In the genomic region with DNA sequence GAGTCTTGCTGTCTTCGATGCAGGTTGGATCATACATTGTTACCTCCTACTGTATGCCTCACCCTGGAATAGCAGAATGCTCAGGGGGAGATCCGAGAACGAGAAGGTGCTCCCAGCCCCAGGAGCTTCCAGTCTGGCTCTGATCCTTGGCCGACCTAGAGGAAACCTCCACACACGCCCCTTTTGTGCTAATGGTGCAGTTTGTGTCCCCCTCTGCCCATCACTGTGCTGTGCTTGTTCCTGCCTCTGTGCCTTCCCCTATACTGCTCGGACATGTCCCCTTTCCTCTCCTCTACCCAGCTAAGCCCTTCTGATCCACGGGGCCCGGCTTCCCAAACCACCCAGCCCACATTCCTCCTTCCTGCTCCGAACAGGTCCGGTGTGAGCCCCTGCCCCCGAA, we compare ENCODE assay signal across 21 cellular contexts. TPM values are rescaled to one million over a fixed set of nuclear protein-coding genes. Genes with fewer than 3 reads are reported as not detected.
A peak's percentile ranks its signal among the peaks of the same experiment; 100 is the strongest.
DNase-seq lines count a peak whose midpoint lies in the region; TF ChIP-seq lines count a peak whose summit lies in the region.
"Had no signal": no experiment of that assay in that cellular context is flagged by ENCODE, and none has a peak within 500 bp of the region (broad histone marks: within the 10 kb centered on the region; RNA-seq: fewer than 3 reads in every experiment).

No MANE protein-coding gene starts in this region.

- peak overlapping the region; percentile 87 for H3K4me2 ChIP-seq in BLaER1

- no peak overlapping the region for H3K9ac ChIP-seq in BLaER1

- no peaks in the 10 kb centered on the region for H3K9me3 Mint-ChIP-seq in CD4-positive, alpha-beta memory T cell
- H3K9me3 Mint-ChIP-seq in chondrocyte (ENCODE audit: low read depth), result no peaks in the 10 kb centered on the region
- H3K9me3 Mint-ChIP-seq in neural crest cell, result no peaks in the 10 kb centered on the region
- no peaks in the 10 kb centered on the region for H3K9me3 Mint-ChIP-seq in activated T-helper 1 cell treated with anti-CD3 and anti-CD28 coated beads, Interleukin-12 subunit alpha, Interleukin-12 subunit beta, Interleukin-2, Interleukin-4 antibody, amounts not matched to agents 30 ng/mL and 10 ng/mL and 1 ng/mL, durations not matched to agents 14 hours and 24 hours and 36 hours
- H3K9me3 Mint-ChIP-seq: CD8-positive, alpha-beta memory T cell had no signal

- H3K4me3 ChIP-seq in BLaER1, result no peak overlapping the region
- no peak overlapping the region for H3K4me3 ChIP-seq in CD4-positive, alpha-beta memory T cell (ENCODE audit: low read length in 2 of 2)
- H3K4me3 ChIP-seq: MG63, ovary, right atrium auricular region, SJCRH30, thoracic aorta, vagina had no signal

- POLR2A ChIA-PET in CD4-positive, alpha-beta memory T cell (lab: Charles Lee; ENCODE audit: partially characterized antibody), result no interaction called here
- POLR2A ChIA-PET in GM10248 (lab: Yijun Ruan, JAX), result no interaction called here

- DNase-seq in CD4-positive, alpha-beta memory T cell, result no peak
- peak; percentile 59 for DNase-seq in chondrocyte (ENCODE audit: low spot score)
- no peak for DNase-seq in neural crest cell (ENCODE audit: low read depth, low spot score)
- DNase-seq in activated T-helper 1 cell treated with anti-CD3 and anti-CD28 coated beads, Interleukin-12 subunit alpha, Interleukin-12 subunit beta, Interleukin-2, Interleukin-4 antibody, amounts not matched to agents 30 ng/mL and 10 ng/mL and 1 ng/mL, durations not matched to agents 14 hours and 24 hours and 36 hours (ENCODE audit: low spot score), result no peak
- DNase-seq in Kasumi-1 (lab: John Stamatoyannopoulos, UW), result no peak
- no peak for DNase-seq in GM10248 (ENCODE audit: extremely low spot score)
- DNase-seq: activated CD4-positive, alpha-beta T cell treated with anti-CD3 and anti-CD28 coated beads for 36 hours; CD8-positive, alpha-beta memory T cell; MG63; NCI-H1436; NK-92 treated with Interleukin-12 subunit alpha and Interleukin-12 subunit beta, amount 100 ng/mL, for 24 hours; stimulated activated CD4-positive, alpha-beta T cell treated with anti-CD3 and anti-CD28 coated beads, Interleukin-4, amount 100 ng/mL, for 1 hour; stimulated activated naive CD4-positive, alpha-beta T cell treated with Interleukin-2 at 50 U/mL for 16 hours had no signal

- peaks cover 36% of the 10 kb centered on the region for H3K36me3 ChIP-seq in BLaER1
- H3K36me3 ChIP-seq in CD4-positive, alpha-beta memory T cell (ENCODE audit: insufficient read depth, low read length), result peaks cover 11% of the 10 kb centered on the region
- H3K36me3 ChIP-seq: MG63, ovary, right atrium auricular region, SJCRH30, thoracic aorta, vagina had no signal

- peaks cover 67% of the 10 kb centered on the region for H3K4me1 ChIP-seq in BLaER1
- H3K4me1 ChIP-seq in CD4-positive, alpha-beta memory T cell (ENCODE audit: insufficient read depth, low read length), result peaks cover 10% of the 10 kb centered on the region
- H3K4me1 ChIP-seq: SJCRH30 had no signal

- peak overlapping the region; percentile 35; the same call in 1 of the 2 replicates for H3K27ac ChIP-seq in BLaER1
- H3K27ac ChIP-seq in CD4-positive, alpha-beta memory T cell (ENCODE audit: low read depth, low read length), result no peak overlapping the region
- H3K27ac ChIP-seq: right atrium auricular region, SJCRH30, vagina had no signal

- peaks cover 32% of the 10 kb centered on the region; the same call in 1 of the 2 replicates for H4K20me1 ChIP-seq in BLaER1

- H3K36me3 Mint-ChIP-seq in CD4-positive, alpha-beta memory T cell, result peaks cover 20 to 36% of the 10 kb centered on the region in 2 donors
- H3K36me3 Mint-ChIP-seq in chondrocyte (ENCODE audit: low read depth) (peaks cover 3% of the 10 kb centered on the region), neural crest cell (ENCODE audit: low read depth) (peaks cover 5% of the 10 kb centered on the region)
- H3K36me3 Mint-ChIP-seq in activated T-helper 1 cell treated with anti-CD3 and anti-CD28 coated beads, Interleukin-12 subunit alpha, Interleukin-12 subunit beta, Interleukin-2, Interleukin-4 antibody, amounts not matched to agents 30 ng/mL and 10 ng/mL and 1 ng/mL, durations not matched to agents 14 hours and 24 hours and 36 hours (ENCODE audit: low read depth), result peaks cover 28% of the 10 kb centered on the region

- CTCF ChIA-PET in CD4-positive, alpha-beta memory T cell (lab: Charles Lee; ENCODE audit: partially characterized antibody), result no interaction called here
- CTCF ChIA-PET in GM10248 (lab: Yijun Ruan, JAX), result interaction anchor here (0.7 to 1.5 kb wide), 3 partner anchors 10 to 126 kb away, joined by 3 to 7 read pairs (median 3); no protein-coding TSS in a partner anchor

- H3K27ac Mint-ChIP-seq in CD4-positive, alpha-beta memory T cell, result peak overlapping the region in 5 of 7 donors; percentile 23 to 74 (median 48)
- no peak overlapping the region for H3K27ac Mint-ChIP-seq in chondrocyte (ENCODE audit: unreplicated experiment)
- peak overlapping the region; percentile 17 for H3K27ac Mint-ChIP-seq in neural crest cell (ENCODE audit: unreplicated experiment)
- H3K27ac Mint-ChIP-seq in activated T-helper 1 cell treated with anti-CD3 and anti-CD28 coated beads, Interleukin-12 subunit alpha, Interleukin-12 subunit beta, Interleukin-2, Interleukin-4 antibody, amounts not matched to agents 30 ng/mL and 10 ng/mL and 1 ng/mL, durations not matched to agents 14 hours and 24 hours and 36 hours, result no peak overlapping the region
- H3K27ac Mint-ChIP-seq: activated CD4-positive, alpha-beta T cell treated with anti-CD3 and anti-CD28 coated beads for 36 hours had no signal

- H3K9me3 ChIP-seq in BLaER1, result no peaks in the 10 kb centered on the region
- H3K9me3 ChIP-seq in CD4-positive, alpha-beta memory T cell (ENCODE audit: control insufficient read depth in 1 of 2, low read length in 2 of 2), result no peaks in the 10 kb centered on the region
- H3K9me3 ChIP-seq: MG63, ovary, right atrium auricular region, SJCRH30, thoracic aorta, vagina had no signal

- H3K27me3 ChIP-seq in BLaER1, result no peaks in the 10 kb centered on the region
- no peaks in the 10 kb centered on the region for H3K27me3 ChIP-seq in CD4-positive, alpha-beta memory T cell (ENCODE audit: insufficient read depth, low read length)
- H3K27me3 ChIP-seq: MG63, ovary, right atrium auricular region, SJCRH30, vagina had no signal

- no peaks in the 10 kb centered on the region for H3K27me3 Mint-ChIP-seq in CD4-positive, alpha-beta memory T cell
- H3K27me3 Mint-ChIP-seq in chondrocyte (ENCODE audit: low read depth) (no peaks in the 10 kb centered on the region), neural crest cell (ENCODE audit: low read depth) (no peaks in the 10 kb centered on the region)
- peaks cover 1% of the 10 kb centered on the region for H3K27me3 Mint-ChIP-seq in activated T-helper 1 cell treated with anti-CD3 and anti-CD28 coated beads, Interleukin-12 subunit alpha, Interleukin-12 subunit beta, Interleukin-2, Interleukin-4 antibody, amounts not matched to agents 30 ng/mL and 10 ng/mL and 1 ng/mL, durations not matched to agents 14 hours and 24 hours and 36 hours (ENCODE audit: insufficient read depth)
- H3K27me3 Mint-ChIP-seq: activated CD4-positive, alpha-beta T cell treated with anti-CD3 and anti-CD28 coated beads for 36 hours; CD8-positive, alpha-beta memory T cell had no signal

- intact Hi-C loops in CD4-positive, alpha-beta memory T cell (cut with micrococcal nuclease), result no loop called here
- intact Hi-C loops in activated T-helper 1 cell treated with anti-CD3 and anti-CD28 coated beads, Interleukin-12 subunit alpha, Interleukin-12 subunit beta, Interleukin-2, Interleukin-4 antibody, amounts not matched to agents 30 ng/mL and 10 ng/mL and 1 ng/mL, durations not matched to agents 14 hours and 24 hours and 36 hours (cut with micrococcal nuclease), result no loop called here

- peaks cover 13 to 14% (median 13%) of the 10 kb centered on the region in 4 donors for H3K4me1 Mint-ChIP-seq in CD4-positive, alpha-beta memory T cell
- peaks cover 5% of the 10 kb centered on the region for H3K4me1 Mint-ChIP-seq in chondrocyte (ENCODE audit: low read depth)
- peaks cover 52% of the 10 kb centered on the region for H3K4me1 Mint-ChIP-seq in neural crest cell
- H3K4me1 Mint-ChIP-seq in activated T-helper 1 cell treated with anti-CD3 and anti-CD28 coated beads, Interleukin-12 subunit alpha, Interleukin-12 subunit beta, Interleukin-2, Interleukin-4 antibody, amounts not matched to agents 30 ng/mL and 10 ng/mL and 1 ng/mL, durations not matched to agents 14 hours and 24 hours and 36 hours (ENCODE audit: low read depth), result peaks cover 14% of the 10 kb centered on the region

- H3K4me3 Mint-ChIP-seq in CD4-positive, alpha-beta memory T cell, result peak overlapping the region in 1 of 8 donors; percentile 27
- H3K4me3 Mint-ChIP-seq in chondrocyte (ENCODE audit: unreplicated experiment) (no peak overlapping the region), neural crest cell (no peak overlapping the region)
- no peak overlapping the region for H3K4me3 Mint-ChIP-seq in activated T-helper 1 cell treated with anti-CD3 and anti-CD28 coated beads, Interleukin-12 subunit alpha, Interleukin-12 subunit beta, Interleukin-2, Interleukin-4 antibody, amounts not matched to agents 30 ng/mL and 10 ng/mL and 1 ng/mL, durations not matched to agents 14 hours and 24 hours and 36 hours
- H3K4me3 Mint-ChIP-seq: activated CD4-positive, alpha-beta T cell treated with anti-CD3 and anti-CD28 coated beads for 36 hours; CD8-positive, alpha-beta memory T cell had no signal

- TF ChIP-seq CTCF in chondrocyte (IDR thresholded peaks at IDR 0.05) (no peak), neural crest cell (conservative IDR thresholded peaks at IDR 0.05) (no peak), GM10248 (IDR thresholded peaks at IDR 0.05; ENCODE audit: control extremely low read depth, extremely low read depth, low read depth, missing control alignments) (no peak)

RNA-seq across cellular contexts. Expression of gene ZNF775, which starts 32.5 kb away (rescaled TPM):
- 1 to 10 TPM; 4.3 to 5.5 TPM for total RNA-seq in CD4-positive, alpha-beta memory T cell
- polyA plus RNA-seq in CD4-positive, alpha-beta memory T cell, result 1 to 10 TPM in 1 of 2 donors, under 1 TPM in 1; 0.67 to 7.6 TPM
- total RNA-seq in chondrocyte (4.3 to 6.5 TPM (median 6.0 TPM) in 3 replicates), neural crest cell (13.3 and 16.5 TPM in 2 replicates)
- total RNA-seq in activated T-helper 1 cell treated with anti-CD3 and anti-CD28 coated beads, Interleukin-12 subunit alpha, Interleukin-12 subunit beta, Interleukin-2, Interleukin-4 antibody, amounts not matched to agents 30 ng/mL and 10 ng/mL and 1 ng/mL, durations not matched to agents 14 hours and 24 hours and 36 hours, result 3.9 and 4.5 TPM in 2 replicates

RNA-seq across cellular contexts. Expression of gene GIMAP8, which starts 38.8 kb away (rescaled TPM):
- 10 to 100 TPM; 59.0 to 62.5 TPM for total RNA-seq in CD4-positive, alpha-beta memory T cell
- 10 to 100 TPM in 1 of 2 donors, 1 to 10 TPM in 1; 9.8 to 39.9 TPM for polyA plus RNA-seq in CD4-positive, alpha-beta memory T cell
- total RNA-seq in chondrocyte (not detected in 3 replicates), neural crest cell (not detected in 2 replicates)
- 9.2 and 9.4 TPM in 2 replicates for total RNA-seq in activated T-helper 1 cell treated with anti-CD3 and anti-CD28 coated beads, Interleukin-12 subunit alpha, Interleukin-12 subunit beta, Interleukin-2, Interleukin-4 antibody, amounts not matched to agents 30 ng/mL and 10 ng/mL and 1 ng/mL, durations not matched to agents 14 hours and 24 hours and 36 hours
- total RNA-seq: epithelial cell of proximal tubule, NCI-H460, SJCRH30 had no signal

RNA-seq across cellular contexts. Expression of gene REPIN1, which starts 43.0 kb away (rescaled TPM):
- 10 to 100 TPM; 72.0 to 78.5 TPM for total RNA-seq in CD4-positive, alpha-beta memory T cell
- polyA plus RNA-seq in CD4-positive, alpha-beta memory T cell, result 10 to 100 TPM; 29.4 to 62.1 TPM
- total RNA-seq in chondrocyte (59.5 to 65.8 TPM (median 63.4 TPM) in 3 replicates), neural crest cell (212 and 224 TPM in 2 replicates)
- total RNA-seq in activated T-helper 1 cell treated with anti-CD3 and anti-CD28 coated beads, Interleukin-12 subunit alpha, Interleukin-12 subunit beta, Interleukin-2, Interleukin-4 antibody, amounts not matched to agents 30 ng/mL and 10 ng/mL and 1 ng/mL, durations not matched to agents 14 hours and 24 hours and 36 hours, result 67.2 and 67.4 TPM in 2 replicates

Comparison
In these comparisons a context has a peak if more than half of its experiments do, and no peak if none do; other contexts are left out.
1. H3K27ac Mint-ChIP-seq: peak in CD4-positive, alpha-beta memory T cell (5 of 7) and neural crest cell (single experiment); none in chondrocyte (single experiment) and activated T-helper 1 cell treated with anti-CD3 and anti-CD28 coated beads, Interleukin-12 subunit alpha, Interleukin-12 subunit beta, Interleukin-2, Interleukin-4 antibody, amounts not matched to agents 30 ng/mL and 10 ng/mL and 1 ng/mL, durations not matched to agents 14 hours and 24 hours and 36 hours (single experiment).
2. RNA of gene GIMAP8, which starts 38.8 kb away (total RNA-seq): 59.0 to 62.5 TPM in CD4-positive, alpha-beta memory T cell and 9.2 to 9.4 TPM in activated T-helper 1 cell treated with anti-CD3 and anti-CD28 coated beads, Interleukin-12 subunit alpha, Interleukin-12 subunit beta, Interleukin-2, Interleukin-4 antibody, amounts not matched to agents 30 ng/mL and 10 ng/mL and 1 ng/mL, durations not matched to agents 14 hours and 24 hours and 36 hours; not detected in chondrocyte and not detected in neural crest cell; every median in the first group is over 10 times any median in the second.